In the genomic region with DNA sequence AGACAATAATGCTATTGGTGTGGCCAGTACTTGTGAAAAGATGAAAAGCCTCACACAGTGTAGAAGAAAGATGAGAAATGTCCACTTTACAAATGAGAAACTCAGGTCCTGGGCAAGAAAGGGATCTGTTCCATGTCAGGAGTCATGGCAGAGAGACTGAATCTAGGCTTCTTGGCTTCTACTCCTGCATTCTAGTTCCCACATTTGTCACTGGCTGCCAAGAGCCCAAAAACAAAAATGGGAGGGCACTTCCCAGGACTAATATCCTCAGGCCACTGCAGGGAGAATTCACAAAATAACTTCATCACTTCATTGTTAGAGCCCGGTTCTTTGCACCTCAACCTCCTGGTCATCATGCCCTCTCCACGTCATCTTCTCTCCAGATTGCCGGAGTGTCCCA, we compare ENCODE assay signal across 23 cellular contexts.
"Had no signal": no experiment of that assay in that cellular context is flagged by ENCODE, and none has a peak within 500 bp of the region (broad histone marks: within the 10 kb centered on the region; RNA-seq: fewer than 3 reads in every experiment).

No MANE protein-coding gene starts in this region.

- H3K27me3 ChIP-seq: colonic mucosa, esophagus squamous epithelium, foreskin keratinocyte, left lung had no signal

- DNase-seq: colonic mucosa; cortex of kidney; effector CD8-positive, alpha-beta T cell; effector memory CD8-positive, alpha-beta T cell; endodermal cell; erythroblast; esophagus squamous epithelium; foreskin keratinocyte; heart left ventricle; hypothalamus; immature natural killer cell; islet precursor cell; kidney; kidney glomerular epithelial cell; left lung; lower lobe of right lung; mesendoderm; midbrain; naive thymus-derived CD4-positive, alpha-beta T cell had no signal

- H3K4me1 ChIP-seq: colonic mucosa, esophagus squamous epithelium, foreskin keratinocyte, gastroesophageal sphincter, heart left ventricle, left lung, lower lobe of right lung had no signal

- H3K27ac ChIP-seq: colonic mucosa, epithelial cell of prostate, esophagus squamous epithelium, foreskin keratinocyte, gastroesophageal sphincter, heart left ventricle, hepatocyte, left lung, lower lobe of right lung had no signal

- H3K4me3 ChIP-seq: colonic mucosa, esophagus squamous epithelium, gastroesophageal sphincter, heart left ventricle, hepatocyte, left lung, lower lobe of right lung had no signal

- ATAC-seq: effector memory CD8-positive, alpha-beta T cell; esophagus mucosa; foreskin keratinocyte; gastroesophageal sphincter; heart left ventricle; left lung; lower lobe of right lung; naive thymus-derived CD4-positive, alpha-beta T cell had no signal

- H3K9me3 ChIP-seq: colonic mucosa, esophagus squamous epithelium, gastroesophageal sphincter, heart left ventricle, left lung, lower lobe of right lung had no signal

- H3K36me3 ChIP-seq: colonic mucosa, esophagus squamous epithelium, gastroesophageal sphincter, heart left ventricle, left lung, lower lobe of right lung had no signal
